In genomic region chr20:37803476-37804307, GRCh38 we compare ENCODE assay signal across 9 cellular contexts.
DNase-seq lines count a peak whose midpoint lies in the region; ATAC-seq, FAIRE-seq and TF ChIP-seq lines count a peak whose summit lies in the region.
"Had no signal": no experiment of that assay in that cellular context is flagged by ENCODE, and none has a peak within 500 bp of the region (broad histone marks: within the 10 kb centered on the region; RNA-seq: fewer than 3 reads in every experiment).

No MANE protein-coding gene starts in this region.

- 79 to 87% (median 84%) methylated on average over 7 of the region's 7 CpGs for WGBS in adrenal gland, 4 donors

- H3K27me3 ChIP-seq in Peyer's patch (no peaks in the 10 kb centered on the region), gastrocnemius medialis (no peaks in the 10 kb centered on the region), adrenal gland (no peaks in the 10 kb centered on the region)

- TF ChIP-seq POLR2A in Peyer's patch (IDR thresholded peaks at IDR 0.05) (no peak), gastrocnemius medialis (IDR thresholded peaks at IDR 0.05) (no peak), adrenal gland (IDR thresholded peaks at IDR 0.05) (no peak)

- in situ Hi-C loops in gastrocnemius medialis (cut with MboI; ENCODE audit: low sequenced_read_pairs in 4 of 4), result loop anchor here in 1 of 4 donors (25.0 kb wide), 1 partner anchor 109 kb away; the partner anchor contains the start of gene VSTM2L

- peak; percentile 72 for FAIRE-seq in GM19239 (lab: Jason Lieb, UNC)
- FAIRE-seq: colon had no signal

- H3K9me3 ChIP-seq in Peyer's patch, result no peaks in the 10 kb centered on the region
- H3K9me3 ChIP-seq in gastrocnemius medialis, result no peaks in the 10 kb centered on the region
- no peaks in the 10 kb centered on the region for H3K9me3 ChIP-seq in adrenal gland (replicated peaks in 1 of 3)

- H3K4me1 ChIP-seq in Peyer's patch (peaks cover 0 to 13% (median 3%) of the 10 kb centered on the region in 4 donors), gastrocnemius medialis (no peaks in the 10 kb centered on the region), adrenal gland (replicated peaks in 1 of 2) (peaks cover 14 to 23% of the 10 kb centered on the region in 2 donors)

- TF ChIP-seq CTCF in Peyer's patch (IDR thresholded peaks at IDR 0.05) (no peak), gastrocnemius medialis (IDR thresholded peaks at IDR 0.05 in 4 of 5, conservative IDR thresholded peaks at IDR 0.05 in 1 of 5) (no peak), adrenal gland (IDR thresholded peaks at IDR 0.05) (no peak)

- intact Hi-C loops in gastrocnemius medialis (cut with DNase I; ENCODE audit: low total_unique reads) (no loop called here), adrenal gland (cut with DNase I) (no loop called here)

- peak overlapping the region; percentile 5 to 85 (median 51) for H3K27ac ChIP-seq in Peyer's patch
- H3K27ac ChIP-seq in gastrocnemius medialis, result no peak overlapping the region
- no peak overlapping the region for H3K27ac ChIP-seq in adrenal gland
- H3K27ac ChIP-seq in substantia nigra (ENCODE audit: low read depth, low read length, poor library complexity, severe bottlenecking), result no peak overlapping the region

- H3K4me3 ChIP-seq in Peyer's patch, result no peak overlapping the region
- H3K4me3 ChIP-seq in gastrocnemius medialis, result no peak overlapping the region
- H3K4me3 ChIP-seq in adrenal gland, result no peak overlapping the region

- ATAC-seq in HG03103 (IDR thresholded peaks at IDR 0.05; ENCODE audit: low read depth, unreplicated experiment), result peak; percentile 47
- ATAC-seq in gastrocnemius medialis, result no peak

- peaks cover 0 to 53% (median 0%) of the 10 kb centered on the region in 3 donors for H3K36me3 ChIP-seq in Peyer's patch
- peaks cover 0 to 12% of the 10 kb centered on the region in 2 donors for H3K36me3 ChIP-seq in gastrocnemius medialis
- H3K36me3 ChIP-seq in adrenal gland (replicated peaks in 1 of 2), result no peaks in the 10 kb centered on the region

- DNase-seq in GM19239 (ENCODE audit: insufficient read length, low spot score) (peak; percentile 41), Peyer's patch (peak in 2 of 3 donors; percentile 55 to 58), pons (ENCODE audit: low spot score) (peak; percentile 45), gastrocnemius medialis (no peak), adrenal gland (no peak), substantia nigra (lab: John Stamatoyannopoulos, UW) (no peak), ureter (ENCODE audit: low spot score) (no peak)

Comparison
In these comparisons a context has a peak if more than half of its experiments do, and no peak if none do; other contexts are left out.
1. DNase-seq: peak in GM19239 (single experiment), Peyer's patch (2 of 3) and pons (single experiment); none in gastrocnemius medialis (0 of 2), adrenal gland (0 of 7), substantia nigra (0 of 49) and ureter (single experiment).
2. H3K27ac ChIP-seq: peak in Peyer's patch (4 of 4); none in gastrocnemius medialis (0 of 4), adrenal gland (0 of 5) and substantia nigra (single experiment).